Comparison of ENCODE assay signal across 2 cellular contexts in genomic region chr13:64675256-64675892, GRCh38.
TF ChIP-seq lines count a peak whose summit lies in the region.

No MANE protein-coding gene starts in this region.

TF ChIP-seq in A549, 52 proteins besides CTCF, POLR2A, EP300 and RAD21 (continued from another document):
- no peak for TF ChIP-seq TP53 (CRISPR knock-in tag; IDR thresholded peaks at IDR 0.05)
- TF ChIP-seq HEYL (CRISPR knock-in tag; IDR thresholded peaks at IDR 0.05), result no peak
- TF ChIP-seq, protein P1, sequence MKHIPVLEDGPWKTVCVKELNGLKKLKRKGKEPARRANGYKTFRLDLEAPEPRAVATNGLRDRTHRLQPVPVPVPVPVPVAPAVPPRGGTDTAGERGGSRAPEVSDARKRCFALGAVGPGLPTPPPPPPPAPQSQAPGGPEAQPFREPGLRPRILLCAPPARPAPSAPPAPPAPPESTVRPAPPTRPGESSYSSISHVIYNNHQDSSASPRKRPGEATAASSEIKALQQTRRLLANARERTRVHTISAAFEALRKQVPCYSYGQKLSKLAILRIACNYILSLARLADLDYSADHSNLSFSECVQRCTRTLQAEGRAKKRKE (CRISPR knock-in tag; IDR thresholded peaks at IDR 0.05; ENCODE audit: low read depth), result no peak
- no peak for TF ChIP-seq RNF2 (IDR thresholded peaks at IDR 0.05; ENCODE audit: borderline replicate concordance, low read depth)
- no peak for TF ChIP-seq SREBF2 (IDR thresholded peaks at IDR 0.05)
- TF ChIP-seq FOXS1 (CRISPR knock-in tag; IDR thresholded peaks at IDR 0.05), result peak; percentile 42; the same call in 1 of the 2 replicates

TF ChIP-seq in WTC11, 78 proteins besides CTCF, POLR2A, EP300 and RAD21 (continued from another document):
- TF ChIP-seq, protein P2, sequence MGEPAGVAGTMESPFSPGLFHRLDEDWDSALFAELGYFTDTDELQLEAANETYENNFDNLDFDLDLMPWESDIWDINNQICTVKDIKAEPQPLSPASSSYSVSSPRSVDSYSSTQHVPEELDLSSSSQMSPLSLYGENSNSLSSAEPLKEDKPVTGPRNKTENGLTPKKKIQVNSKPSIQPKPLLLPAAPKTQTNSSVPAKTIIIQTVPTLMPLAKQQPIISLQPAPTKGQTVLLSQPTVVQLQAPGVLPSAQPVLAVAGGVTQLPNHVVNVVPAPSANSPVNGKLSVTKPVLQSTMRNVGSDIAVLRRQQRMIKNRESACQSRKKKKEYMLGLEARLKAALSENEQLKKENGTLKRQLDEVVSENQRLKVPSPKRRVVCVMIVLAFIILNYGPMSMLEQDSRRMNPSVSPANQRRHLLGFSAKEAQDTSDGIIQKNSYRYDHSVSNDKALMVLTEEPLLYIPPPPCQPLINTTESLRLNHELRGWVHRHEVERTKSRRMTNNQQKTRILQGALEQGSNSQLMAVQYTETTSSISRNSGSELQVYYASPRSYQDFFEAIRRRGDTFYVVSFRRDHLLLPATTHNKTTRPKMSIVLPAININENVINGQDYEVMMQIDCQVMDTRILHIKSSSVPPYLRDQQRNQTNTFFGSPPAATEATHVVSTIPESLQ (CRISPR knock-in tag; IDR thresholded peaks at IDR 0.05), result no peak
